In genomic region chr13:41061914-41062837, GRCh38 we compare ENCODE assay signal across 8 cellular contexts. TPM values are rescaled to one million over a fixed set of nuclear protein-coding genes. Genes with fewer than 3 reads are reported as not detected.
DNase-seq lines count a peak whose midpoint lies in the region; ATAC-seq and TF ChIP-seq lines count a peak whose summit lies in the region.

No MANE protein-coding gene starts in this region.

- H3K36me3 ChIP-seq in OCI-LY7 (ENCODE audit: insufficient read depth, low read length) (peaks cover 33% of the 10 kb centered on the region), right lobe of liver (peaks cover 0 to 21% (median 2%) of the 10 kb centered on the region in 4 donors), thyroid gland (peaks cover 4 to 8% of the 10 kb centered on the region in 2 donors)

- BruUV-seq in OCI-LY7 (replicated peaks; lab: Mats Ljungman, UMichigan) = TSS peak; percentile 60

- TF ChIP-seq POLR2A in right lobe of liver (IDR thresholded peaks at IDR 0.05) = no peak
- TF ChIP-seq POLR2A in thyroid gland (IDR thresholded peaks at IDR 0.05) = no peak

- H3K27me3 ChIP-seq in right lobe of liver = no peaks in the 10 kb centered on the region
- no peaks in the 10 kb centered on the region for H3K27me3 ChIP-seq in thyroid gland

- WGBS in right lobe of liver (ENCODE audit: insufficient coverage, low coverage, low lambda C conversion rate, missing lambda C conversion rate) = 1% methylated on average over 15 of the region's 24 CpGs
- WGBS in thyroid gland, 2 donors = 5 to 6% methylated on average over 24 of the region's 24 CpGs

- H3K4me2 ChIP-seq in OCI-LY7 (ENCODE audit: low read length) = peak overlapping the region; percentile 86

- no peak for TF ChIP-seq CTCF in AG10803 (conservative IDR thresholded peaks at IDR 0.05; ENCODE audit: low read length)
- no peak for TF ChIP-seq CTCF in OCI-LY7 (conservative IDR thresholded peaks at IDR 0.05; ENCODE audit: low read length)
- no peak for TF ChIP-seq CTCF in coronary artery (IDR thresholded peaks at IDR 0.05)
- TF ChIP-seq CTCF in right lobe of liver (IDR thresholded peaks at IDR 0.05) = no peak
- no peak for TF ChIP-seq CTCF in thyroid gland (IDR thresholded peaks at IDR 0.05)

- H3K9me3 ChIP-seq in OCI-LY7 (ENCODE audit: low read length) (no peaks in the 10 kb centered on the region), right lobe of liver (no peaks in the 10 kb centered on the region), thyroid gland (no peaks in the 10 kb centered on the region)

- H3K27ac ChIP-seq in OCI-LY7 (ENCODE audit: low read depth, low read length, poor library complexity, severe bottlenecking) (peak overlapping the region; percentile 83), coronary artery (peak overlapping the region; percentile 96 to 99), right lobe of liver (peak overlapping the region; percentile 89 to 99 (median 92)), thyroid gland (peak overlapping the region; percentile 99)

- peaks cover 40% of the 10 kb centered on the region for H3K4me1 ChIP-seq in OCI-LY7 (ENCODE audit: insufficient read depth, low read length, poor library complexity, severe bottlenecking)
- peaks cover 0 to 34% (median 13%) of the 10 kb centered on the region in 4 donors for H3K4me1 ChIP-seq in right lobe of liver
- peaks cover 26 to 43% of the 10 kb centered on the region in 2 donors for H3K4me1 ChIP-seq in thyroid gland

- H3K9me2 ChIP-seq in OCI-LY7 (ENCODE audit: insufficient read depth, low read length) = no peaks in the 10 kb centered on the region

- CTCF ChIA-PET in OCI-LY7 (lab: Charles Lee; ENCODE audit: unreplicated experiment) = no interaction called here

- DNase-seq in AG10803 (ENCODE audit: low read depth) (peak; percentile 68), OCI-LY7 (ENCODE audit: low spot score) (no peak), coronary artery (ENCODE audit: low spot score) (no peak), right lobe of liver (no peak), thyroid gland (no peak)
- no peak for DNase-seq in activated effector memory CD4-positive, alpha-beta T cell treated with Interleukin-2 at 50 U/mL for 16 hours

- POLR2A ChIA-PET in OCI-LY7 (lab: Charles Lee) = interaction anchor here (1.2 to 1.5 kb wide), 2 partner anchors 8 to 398 kb away, joined by 4 to 5 read pairs; no protein-coding TSS in a partner anchor

- H2AFZ ChIP-seq in OCI-LY7 (ENCODE audit: low read length) = peak overlapping the region; percentile 53

- H4K20me1 ChIP-seq in OCI-LY7 (ENCODE audit: insufficient read depth, low read length) = no peaks in the 10 kb centered on the region

- intact Hi-C loops in OCI-LY7 (cut with micrococcal nuclease; ENCODE audit: unreplicated experiment) (loop anchor here (2.0 to 5.0 kb wide), 6 partner anchors 79 to 440 kb away; partner anchors contain the start of gene NAA16), right lobe of liver (cut with DNase I) (no loop called here), thyroid gland (cut with DNase I) (loop anchor here (10.0 kb wide), 1 partner anchor 287 kb away; the partner anchor contains the start of gene MRPS31)

- peak; percentile 32 for ATAC-seq in GM18867 (IDR thresholded peaks at IDR 0.05; ENCODE audit: unreplicated experiment)
- ATAC-seq in HG03060 (IDR thresholded peaks at IDR 0.05; ENCODE audit: low read depth, unreplicated experiment) = peak; percentile 14
- peak; percentile 33 to 46 (median 38) for ATAC-seq in right lobe of liver

- H3K4me3 ChIP-seq in AG10803 (ENCODE audit: low read length) = peak overlapping the region; percentile 89
- H3K4me3 ChIP-seq in OCI-LY7 (ENCODE audit: low read depth, low read length, poor library complexity, severe bottlenecking) = peak overlapping the region; percentile 74
- peak overlapping the region; percentile 86 for H3K4me3 ChIP-seq in coronary artery
- peak overlapping the region; percentile 64 to 80 (median 78) for H3K4me3 ChIP-seq in right lobe of liver
- peak overlapping the region; percentile 64 to 76 (median 66) for H3K4me3 ChIP-seq in thyroid gland (replicated peaks in 1 of 3)

- peaks cover 65% of the 10 kb centered on the region for H3K79me2 ChIP-seq in OCI-LY7 (ENCODE audit: insufficient read depth, low read depth, low read length)

RNA-seq across cellular contexts. Expression of gene WBP4, which starts 0.9 kb away (rescaled TPM):
- 5.9 and 7.9 TPM in 2 replicates for total RNA-seq in OCI-LY7 (2014; rRNA removed; shearing (Covaris generic))
- total RNA-seq in OCI-LY7 (2022) (7.3 and 8.6 TPM in 2 replicates), right lobe of liver (1 to 10 TPM; 3.8 to 6.9 (median 4.6) TPM), thyroid gland (10 to 100 TPM in 3 of 4 donors, 1 to 10 TPM in 1; 9.4 to 19.2 (median 10.6) TPM)

RNA-seq across cellular contexts. Expression of gene ELF1, which starts 43.1 kb away (rescaled TPM):
- 106 and 111 TPM in 2 replicates for total RNA-seq in OCI-LY7 (2014; rRNA removed; shearing (Covaris generic))
- total RNA-seq in OCI-LY7 (2022) (248 and 276 TPM in 2 replicates), right lobe of liver (10 to 100 TPM; 24.1 to 35.4 (median 31.0) TPM), thyroid gland (100 to 1,000 TPM; 105 to 119 (median 110) TPM)

Comparison
In these comparisons a context has a peak if more than half of its experiments do, and no peak if none do; other contexts are left out.
1. intact Hi-C loops: an anchor here in OCI-LY7 (2.0 to 5.0 kb wide) and thyroid gland (10.0 kb wide); none called in right lobe of liver.